ENCODE assay signal across 11 cellular contexts in genomic region chr6:8203337-8203736, GRCh38.
"Had no signal": no experiment of that assay in that cellular context is flagged by ENCODE, and none has a peak within 500 bp of the region (broad histone marks: within the 10 kb centered on the region; RNA-seq: fewer than 3 reads in every experiment).

No MANE protein-coding gene starts in this region.

- H3K27ac Mint-ChIP-seq: HFFc6, IgD-negative memory B cell had no signal

- ATAC-seq: HCT116, HepG2 had no signal

- H3K9me3 Mint-ChIP-seq: HFFc6, IgD-negative memory B cell had no signal

- DNase-seq: GOT3, H7, HFFc6, Karpas-422, KBM-7 had no signal

- H3K4me2 ChIP-seq: KMS-11 had no signal

- H3K4me1 Mint-ChIP-seq: IgD-negative memory B cell had no signal

- H3K27ac ChIP-seq: HL-60, KMS-11 had no signal

- H3K4me3 Mint-ChIP-seq: HFFc6, IgD-negative memory B cell had no signal

- H3K4me1 ChIP-seq: HAP-1 had no signal

- H3K4me3 ChIP-seq: HAP-1 had no signal

- H3K9me3 ChIP-seq: HAP-1 had no signal

- H3K36me3 ChIP-seq: HAP-1 had no signal
